8 cellular contexts compared by ENCODE assay signal in the genomic region with DNA sequence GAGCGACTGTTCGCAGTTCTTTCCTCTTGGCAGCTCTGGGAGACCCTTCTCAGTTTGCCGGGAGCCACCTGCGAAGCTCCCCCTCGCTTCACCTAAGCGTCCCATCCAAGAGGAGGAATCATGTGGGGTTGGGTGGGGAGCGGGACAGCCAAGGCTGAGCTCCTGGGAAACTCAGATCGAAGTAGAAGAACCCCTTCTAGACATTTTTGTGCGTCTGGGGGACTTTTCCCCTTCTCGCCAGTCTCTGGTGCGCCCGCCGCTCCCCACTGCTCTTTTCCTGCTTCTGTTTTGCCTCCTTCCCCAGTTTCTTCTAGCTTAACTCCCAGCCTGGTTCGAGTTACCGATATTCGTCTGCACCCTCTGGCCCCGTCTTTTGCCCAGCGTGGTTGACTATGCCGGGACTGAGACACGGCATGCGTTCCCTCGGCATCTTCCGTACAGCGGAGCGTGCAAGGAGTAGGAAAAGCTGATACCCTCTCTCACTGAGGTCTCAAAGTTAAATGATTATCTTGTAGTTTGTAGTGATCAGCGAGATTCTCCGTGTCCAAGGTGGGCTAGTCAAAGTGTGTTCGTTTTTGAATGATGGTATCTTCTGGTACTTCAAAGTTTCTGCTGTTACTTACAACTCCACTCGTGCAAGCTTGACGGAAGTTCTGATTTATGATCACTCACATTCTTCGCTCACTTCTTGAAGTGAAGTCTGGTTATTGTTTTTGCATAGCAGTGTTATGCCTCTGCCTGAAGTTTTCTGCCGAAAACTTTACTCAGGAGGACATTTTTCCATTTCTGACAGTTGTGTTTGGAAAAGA. TPM values are rescaled to one million over a fixed set of nuclear protein-coding genes. Genes with fewer than 3 reads are reported as not detected.
DNase-seq lines count a peak whose midpoint lies in the region; ATAC-seq and TF ChIP-seq lines count a peak whose summit lies in the region.

No MANE protein-coding gene starts in this region.

- H3K36me3 Mint-ChIP-seq in WTC11, result no peaks in the 10 kb centered on the region

- H3K9me3 Mint-ChIP-seq in WTC11, result no peaks in the 10 kb centered on the region

- TF ChIP-seq CTCF in WTC11 (IDR thresholded peaks at IDR 0.05) (no peak), choroid plexus epithelial cell (conservative IDR thresholded peaks at IDR 0.05; ENCODE audit: low read depth, low read length) (no peak)

- no peaks in the 10 kb centered on the region for H3K27me3 Mint-ChIP-seq in WTC11 (ENCODE audit: low read depth)

- H3K4me3 ChIP-seq in choroid plexus epithelial cell (ENCODE audit: low read depth, low read length), result peak overlapping the region; percentile 87

- CTCF ChIA-PET in WTC11 (lab: Charles Lee), result interaction anchor here (0.7 to 2.2 kb wide), 12 partner anchors 10 to 611 kb away, joined by 3 to 12 read pairs (median 5); no protein-coding TSS in a partner anchor

- H3K27ac Mint-ChIP-seq in WTC11, result peak overlapping the region; percentile 94

- ATAC-seq in GM21723 (IDR thresholded peaks at IDR 0.05; ENCODE audit: unreplicated experiment) (peak; percentile 33), WTC11 (peak; percentile 3), GM21367 (IDR thresholded peaks at IDR 0.05; ENCODE audit: unreplicated experiment) (no peak)

- DNase-seq in Daoy (ENCODE audit: low read depth) (peak; percentile 58), Kasumi-1 (lab: John Stamatoyannopoulos, UW) (peak; percentile 40 to 47), WTC11 (ENCODE audit: low spot score) (peak; percentile 24), choroid plexus epithelial cell (ENCODE audit: low read depth) (peak; percentile 56), left kidney (ENCODE audit: low read depth, low spot score) (peak; percentile 76)
- DNase-seq in stimulated activated CD4-positive, alpha-beta T cell treated with anti-CD3 and anti-CD28 coated beads, Interleukin-4, amount 100 ng/mL, for 4 hours, result peak; percentile 30 to 36

- H3K4me1 Mint-ChIP-seq in WTC11, result peaks cover 18% of the 10 kb centered on the region

- POLR2A ChIA-PET in WTC11 (lab: Charles Lee), result interaction anchor here (0.6 to 1.7 kb wide), 9 partner anchors 9 to 428 kb away, joined by 3 to 9 read pairs (median 3); no protein-coding TSS in a partner anchor

- peak overlapping the region; percentile 100 for H3K4me3 Mint-ChIP-seq in WTC11

TF ChIP-seq in WTC11, 78 proteins besides CTCF, POLR2A, EP300 and RAD21:
- TF ChIP-seq, protein P1, sequence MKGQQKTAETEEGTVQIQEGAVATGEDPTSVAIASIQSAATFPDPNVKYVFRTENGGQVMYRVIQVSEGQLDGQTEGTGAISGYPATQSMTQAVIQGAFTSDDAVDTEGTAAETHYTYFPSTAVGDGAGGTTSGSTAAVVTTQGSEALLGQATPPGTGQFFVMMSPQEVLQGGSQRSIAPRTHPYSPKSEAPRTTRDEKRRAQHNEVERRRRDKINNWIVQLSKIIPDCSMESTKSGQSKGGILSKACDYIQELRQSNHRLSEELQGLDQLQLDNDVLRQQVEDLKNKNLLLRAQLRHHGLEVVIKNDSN (CRISPR knock-in tag; IDR thresholded peaks at IDR 0.05), result 0 out of 2 replicates have a peak, but pooled peaks have one; percentile 3
- TF ChIP-seq TEAD4 (CRISPR knock-in tag; IDR thresholded peaks at IDR 0.05), result no peak
- TF ChIP-seq ZNF232 (CRISPR knock-in tag; IDR thresholded peaks at IDR 0.05), result no peak
- TF ChIP-seq, protein P2, sequence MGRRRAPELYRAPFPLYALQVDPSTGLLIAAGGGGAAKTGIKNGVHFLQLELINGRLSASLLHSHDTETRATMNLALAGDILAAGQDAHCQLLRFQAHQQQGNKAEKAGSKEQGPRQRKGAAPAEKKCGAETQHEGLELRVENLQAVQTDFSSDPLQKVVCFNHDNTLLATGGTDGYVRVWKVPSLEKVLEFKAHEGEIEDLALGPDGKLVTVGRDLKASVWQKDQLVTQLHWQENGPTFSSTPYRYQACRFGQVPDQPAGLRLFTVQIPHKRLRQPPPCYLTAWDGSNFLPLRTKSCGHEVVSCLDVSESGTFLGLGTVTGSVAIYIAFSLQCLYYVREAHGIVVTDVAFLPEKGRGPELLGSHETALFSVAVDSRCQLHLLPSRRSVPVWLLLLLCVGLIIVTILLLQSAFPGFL (CRISPR knock-in tag; IDR thresholded peaks at IDR 0.05; ENCODE audit: borderline replicate concordance), result no peak
- TF ChIP-seq, protein P3, sequence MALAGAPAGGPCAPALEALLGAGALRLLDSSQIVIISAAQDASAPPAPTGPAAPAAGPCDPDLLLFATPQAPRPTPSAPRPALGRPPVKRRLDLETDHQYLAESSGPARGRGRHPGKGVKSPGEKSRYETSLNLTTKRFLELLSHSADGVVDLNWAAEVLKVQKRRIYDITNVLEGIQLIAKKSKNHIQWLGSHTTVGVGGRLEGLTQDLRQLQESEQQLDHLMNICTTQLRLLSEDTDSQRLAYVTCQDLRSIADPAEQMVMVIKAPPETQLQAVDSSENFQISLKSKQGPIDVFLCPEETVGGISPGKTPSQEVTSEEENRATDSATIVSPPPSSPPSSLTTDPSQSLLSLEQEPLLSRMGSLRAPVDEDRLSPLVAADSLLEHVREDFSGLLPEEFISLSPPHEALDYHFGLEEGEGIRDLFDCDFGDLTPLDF (CRISPR knock-in tag; IDR thresholded peaks at IDR 0.05), result no peak
- no peak for TF ChIP-seq CREM (CRISPR knock-in tag; IDR thresholded peaks at IDR 0.05)
- TF ChIP-seq, protein P4, sequence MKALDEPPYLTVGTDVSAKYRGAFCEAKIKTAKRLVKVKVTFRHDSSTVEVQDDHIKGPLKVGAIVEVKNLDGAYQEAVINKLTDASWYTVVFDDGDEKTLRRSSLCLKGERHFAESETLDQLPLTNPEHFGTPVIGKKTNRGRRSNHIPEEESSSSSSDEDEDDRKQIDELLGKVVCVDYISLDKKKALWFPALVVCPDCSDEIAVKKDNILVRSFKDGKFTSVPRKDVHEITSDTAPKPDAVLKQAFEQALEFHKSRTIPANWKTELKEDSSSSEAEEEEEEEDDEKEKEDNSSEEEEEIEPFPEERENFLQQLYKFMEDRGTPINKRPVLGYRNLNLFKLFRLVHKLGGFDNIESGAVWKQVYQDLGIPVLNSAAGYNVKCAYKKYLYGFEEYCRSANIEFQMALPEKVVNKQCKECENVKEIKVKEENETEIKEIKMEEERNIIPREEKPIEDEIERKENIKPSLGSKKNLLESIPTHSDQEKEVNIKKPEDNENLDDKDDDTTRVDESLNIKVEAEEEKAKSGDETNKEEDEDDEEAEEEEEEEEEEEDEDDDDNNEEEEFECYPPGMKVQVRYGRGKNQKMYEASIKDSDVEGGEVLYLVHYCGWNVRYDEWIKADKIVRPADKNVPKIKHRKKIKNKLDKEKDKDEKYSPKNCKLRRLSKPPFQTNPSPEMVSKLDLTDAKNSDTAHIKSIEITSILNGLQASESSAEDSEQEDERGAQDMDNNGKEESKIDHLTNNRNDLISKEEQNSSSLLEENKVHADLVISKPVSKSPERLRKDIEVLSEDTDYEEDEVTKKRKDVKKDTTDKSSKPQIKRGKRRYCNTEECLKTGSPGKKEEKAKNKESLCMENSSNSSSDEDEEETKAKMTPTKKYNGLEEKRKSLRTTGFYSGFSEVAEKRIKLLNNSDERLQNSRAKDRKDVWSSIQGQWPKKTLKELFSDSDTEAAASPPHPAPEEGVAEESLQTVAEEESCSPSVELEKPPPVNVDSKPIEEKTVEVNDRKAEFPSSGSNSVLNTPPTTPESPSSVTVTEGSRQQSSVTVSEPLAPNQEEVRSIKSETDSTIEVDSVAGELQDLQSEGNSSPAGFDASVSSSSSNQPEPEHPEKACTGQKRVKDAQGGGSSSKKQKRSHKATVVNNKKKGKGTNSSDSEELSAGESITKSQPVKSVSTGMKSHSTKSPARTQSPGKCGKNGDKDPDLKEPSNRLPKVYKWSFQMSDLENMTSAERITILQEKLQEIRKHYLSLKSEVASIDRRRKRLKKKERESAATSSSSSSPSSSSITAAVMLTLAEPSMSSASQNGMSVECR (CRISPR knock-in tag; IDR thresholded peaks at IDR 0.05; ENCODE audit: borderline replicate concordance), result peak; percentile 27; the same call in 1 of the 2 replicates

RNA-seq across cellular contexts. Expression of a gene that starts 0.7 kb away (rescaled TPM):
- total RNA-seq in Daoy (2014; rRNA removed; shearing (Covaris generic)), result 14.2 and 24.4 TPM in 2 replicates
- 20.3 to 21.3 TPM (median 20.6 TPM) in 3 replicates for total RNA-seq in WTC11 (2021)

RNA-seq across cellular contexts. Expression of a gene that starts 1.1 kb away (rescaled TPM):
- 30.2 and 34.1 TPM in 2 replicates for total RNA-seq in Daoy (2014; rRNA removed; shearing (Covaris generic))
- total RNA-seq in WTC11 (2021), result 27.6 to 29.3 TPM (median 29.1 TPM) in 3 replicates

Comparison
In these comparisons a context has a peak if more than half of its experiments do, and no peak if none do; other contexts are left out.
1. DNase-seq: peak in every context shown above with its lines; median percentile 76 in left kidney; 58 in Daoy; 56 in choroid plexus epithelial cell; 44 in Kasumi-1; 33 in stimulated activated CD4-positive, alpha-beta T cell treated with anti-CD3 and anti-CD28 coated beads, Interleukin-4, amount 100 ng/mL, for 4 hours; 24 in WTC11.